In genomic region chr11:9796276-9796675, GRCh38 we compare ENCODE assay signal across 21 cellular contexts.
DNase-seq lines count a peak whose midpoint lies in the region; ATAC-seq and TF ChIP-seq lines count a peak whose summit lies in the region.
"Had no signal": no experiment of that assay in that cellular context is flagged by ENCODE, and none has a peak within 500 bp of the region (broad histone marks: within the 10 kb centered on the region; RNA-seq: fewer than 3 reads in every experiment).

No MANE protein-coding gene starts in this region.

- no peak overlapping the region for H3K4ac ChIP-seq in mesenchymal stem cell (ENCODE audit: low read depth in 1 of 2, low read length in 2 of 2)

- no peak overlapping the region for H3K4me2 ChIP-seq in mesenchymal stem cell (ENCODE audit: low read length, poor library complexity, severe bottlenecking)
- H3K4me2 ChIP-seq: KMS-11, PC-9 had no signal

- no peak overlapping the region for H3K14ac ChIP-seq in mesenchymal stem cell (ENCODE audit: low read length in 2 of 2)

- no peaks in the 10 kb centered on the region for H3K4me1 Mint-ChIP-seq in CD4-positive, CD25-positive, alpha-beta regulatory T cell
- H3K4me1 Mint-ChIP-seq in activated T-helper 17 cell treated with anti-CD3 and anti-CD28 coated beads, Interleukin-2, amount 50 U/mL, for 72 hours, result no peaks in the 10 kb centered on the region
- peaks cover 6% of the 10 kb centered on the region for H3K4me1 Mint-ChIP-seq in activated naive CD4-positive, alpha-beta T cell treated with anti-CD3 and anti-CD28 coated beads for 36 hours (ENCODE audit: low read depth)
- H3K4me1 Mint-ChIP-seq in activated naive CD4-positive, alpha-beta T cell treated with anti-CD3 and anti-CD28 coated beads, Interleukin-2, amount 10 ng/mL, durations not matched to agents 7 days and 5 days, result no peaks in the 10 kb centered on the region

- H3K79me1 ChIP-seq in mesenchymal stem cell (replicated peaks; ENCODE audit: low read length, poor library complexity, severe bottlenecking), result peaks cover 3% of the 10 kb centered on the region

- no peak overlapping the region for H2AK5ac ChIP-seq in mesenchymal stem cell (ENCODE audit: low read length, severe bottlenecking)

- no peak overlapping the region for H2AFZ ChIP-seq in mesenchymal stem cell (ENCODE audit: low read depth, low read length)
- H2AFZ ChIP-seq: PC-9 had no signal

- H3K4me3 ChIP-seq in CD4-positive, CD25-positive, alpha-beta regulatory T cell (ENCODE audit: low read depth, low read length), result no peak overlapping the region
- no peak overlapping the region for H3K4me3 ChIP-seq in mesenchymal stem cell (ENCODE audit: insufficient read depth in 1 of 2, low read depth in 1 of 2, low read length in 2 of 2)
- no peak overlapping the region for H3K4me3 ChIP-seq in suprapubic skin
- H3K4me3 ChIP-seq in brain microvascular endothelial cell (ENCODE audit: low read depth, low read length), result no peak overlapping the region
- H3K4me3 ChIP-seq: PC-9 had no signal

- no peak overlapping the region for H2BK12ac ChIP-seq in mesenchymal stem cell (ENCODE audit: low read length in 2 of 2)

- H4K8ac ChIP-seq in mesenchymal stem cell (ENCODE audit: low read length), result no peak overlapping the region

- no peak overlapping the region for H3K27ac ChIP-seq in CD4-positive, CD25-positive, alpha-beta regulatory T cell (ENCODE audit: insufficient read depth, low read length, poor library complexity, severe bottlenecking)
- H3K27ac ChIP-seq in mesenchymal stem cell (ENCODE audit: low read length, poor library complexity, severe bottlenecking), result no peak overlapping the region
- peak overlapping the region; percentile 43 for H3K27ac ChIP-seq in suprapubic skin
- no peak overlapping the region for H3K27ac ChIP-seq in brain microvascular endothelial cell
- H3K27ac ChIP-seq: C4-2B, KMS-11, PC-9, RWPE1 had no signal

- H3K9ac ChIP-seq in mesenchymal stem cell (ENCODE audit: low read length), result peak overlapping the region; percentile 56
- H3K9ac ChIP-seq: KMS-11 had no signal

- intact Hi-C loops in activated naive CD4-positive, alpha-beta T cell treated with anti-CD3 and anti-CD28 coated beads for 36 hours (cut with micrococcal nuclease), result no loop called here
- intact Hi-C loops in left ventricle myocardium superior (cut with micrococcal nuclease), result no loop called here

- no peak overlapping the region for H2BK5ac ChIP-seq in mesenchymal stem cell (ENCODE audit: low read depth, low read length, poor library complexity, severe bottlenecking)

- CTCF ChIA-PET in activated naive CD4-positive, alpha-beta T cell treated with anti-CD3 and anti-CD28 coated beads for 36 hours (lab: Charles Lee), result no interaction called here
- CTCF ChIA-PET in activated naive CD4-positive, alpha-beta T cell treated with anti-CD3 and anti-CD28 coated beads, Interleukin-2, amount 10 ng/mL, durations not matched to agents 7 days and 5 days (lab: Charles Lee), result interaction anchor here (1.5 kb wide), 2 partner anchors 173 to 511 kb away, joined by 3 to 4 read pairs; no protein-coding TSS in a partner anchor

- no peaks in the 10 kb centered on the region for H3K4me1 ChIP-seq in CD4-positive, CD25-positive, alpha-beta regulatory T cell (ENCODE audit: control insufficient read depth, insufficient read depth, low read length, poor library complexity, severe bottlenecking)
- H3K4me1 ChIP-seq in mesenchymal stem cell (ENCODE audit: control insufficient read depth, insufficient read depth, low read depth, low read length) (no peaks in the 10 kb centered on the region), suprapubic skin (peaks cover under 1% of the 10 kb centered on the region)

- H3K18ac ChIP-seq in mesenchymal stem cell (ENCODE audit: low read depth in 1 of 2, low read length in 2 of 2), result no peak overlapping the region

- TF ChIP-seq CTCF in suprapubic skin (IDR thresholded peaks at IDR 0.05) (no peak), brain microvascular endothelial cell (IDR thresholded peaks at IDR 0.05; ENCODE audit: low read depth, low read length, missing control alignments) (no peak)

- no peaks in the 10 kb centered on the region for H3K9me3 Mint-ChIP-seq in CD4-positive, CD25-positive, alpha-beta regulatory T cell
- no peaks in the 10 kb centered on the region for H3K9me3 Mint-ChIP-seq in activated T-helper 17 cell treated with anti-CD3 and anti-CD28 coated beads, Interleukin-2, amount 50 U/mL, for 72 hours
- no peaks in the 10 kb centered on the region for H3K9me3 Mint-ChIP-seq in activated naive CD4-positive, alpha-beta T cell treated with anti-CD3 and anti-CD28 coated beads for 36 hours
- H3K9me3 Mint-ChIP-seq in activated naive CD4-positive, alpha-beta T cell treated with anti-CD3 and anti-CD28 coated beads, Interleukin-2, amount 10 ng/mL, durations not matched to agents 7 days and 5 days, result no peaks in the 10 kb centered on the region

- DNase-seq in CD4-positive, CD25-positive, alpha-beta regulatory T cell, result no peak
- no peak for DNase-seq in mesenchymal stem cell
- DNase-seq in suprapubic skin (ENCODE audit: low spot score in 2 of 2), result no peak
- DNase-seq in activated naive CD4-positive, alpha-beta T cell treated with anti-CD3 and anti-CD28 coated beads for 36 hours, result no peak
- no peak for DNase-seq in left ventricle myocardium superior
- DNase-seq in activated naive CD4-positive, alpha-beta T cell treated with anti-CD3 and anti-CD28 coated beads, Interleukin-2, amount 10 ng/mL, durations not matched to agents 7 days and 5 days, result no peak
- no peak for DNase-seq in brain microvascular endothelial cell
- DNase-seq: DMS79, GOT3, HCEC 1CT, NCI-H1092 treated with DMSO at 0.1 percent for 48 hours, NCI-H2029 treated with DMSO at 0.1 percent for 48 hours, NCI-H226, NCI-H510A treated with DMSO at 0.1 percent for 48 hours, NCI-H748 treated with DMSO at 0.1 percent for 48 hours, PC-9, SHP77 treated with DMSO at 0.1 percent for 48 hours had no signal

- in situ Hi-C loops in brain microvascular endothelial cell (cut with HindIII; ENCODE audit: low pct_ligation_motif_present, low sequenced_read_pairs), result no loop called here

- H3K27ac Mint-ChIP-seq in CD4-positive, CD25-positive, alpha-beta regulatory T cell, result peak overlapping the region in 2 of 3 donors; percentile 26 to 33
- H3K27ac Mint-ChIP-seq in activated T-helper 17 cell treated with anti-CD3 and anti-CD28 coated beads, Interleukin-2, amount 50 U/mL, for 72 hours, result peak overlapping the region; percentile 1
- no peak overlapping the region for H3K27ac Mint-ChIP-seq in activated naive CD4-positive, alpha-beta T cell treated with anti-CD3 and anti-CD28 coated beads for 36 hours
- no peak overlapping the region for H3K27ac Mint-ChIP-seq in activated naive CD4-positive, alpha-beta T cell treated with anti-CD3 and anti-CD28 coated beads, Interleukin-2, amount 10 ng/mL, durations not matched to agents 7 days and 5 days

- TF ChIP-seq POLR2A in suprapubic skin (IDR thresholded peaks at IDR 0.05), result no peak

- no peak overlapping the region for H4K91ac ChIP-seq in mesenchymal stem cell (ENCODE audit: low read length)

- 100% methylated on average over 1 of the region's 1 CpG for WGBS in mesenchymal stem cell
- 84% methylated on average over 1 of the region's 1 CpG for WGBS in suprapubic skin

- H3K27me3 ChIP-seq in CD4-positive, CD25-positive, alpha-beta regulatory T cell (ENCODE audit: control insufficient read depth, insufficient read depth, low read length), result no peaks in the 10 kb centered on the region
- H3K27me3 ChIP-seq in mesenchymal stem cell (ENCODE audit: control insufficient read depth in 1 of 2, insufficient read depth in 1 of 2, low read length in 2 of 2) (no peaks in the 10 kb centered on the region), suprapubic skin (no peaks in the 10 kb centered on the region), brain microvascular endothelial cell (replicated peaks) (no peaks in the 10 kb centered on the region)

- TF ChIP-seq EP300 in suprapubic skin (IDR thresholded peaks at IDR 0.05), result no peak

- no peak for ATAC-seq in CD4-positive, CD25-positive, alpha-beta regulatory T cell (ENCODE audit: low read depth in 2 of 2)
- no peak for ATAC-seq in activated T-helper 17 cell treated with anti-CD3 and anti-CD28 coated beads, Interleukin-2, amount 50 U/mL, for 72 hours (replicated peaks)
- no peak for ATAC-seq in left ventricle myocardium superior

- no peaks in the 10 kb centered on the region for H3K9me3 ChIP-seq in CD4-positive, CD25-positive, alpha-beta regulatory T cell (ENCODE audit: control insufficient read depth in 2 of 2, low read length in 2 of 2)
- H3K9me3 ChIP-seq in mesenchymal stem cell (ENCODE audit: control insufficient read depth, low read length) (no peaks in the 10 kb centered on the region), suprapubic skin (no peaks in the 10 kb centered on the region)

- no peaks in the 10 kb centered on the region for H3K27me3 Mint-ChIP-seq in CD4-positive, CD25-positive, alpha-beta regulatory T cell
- H3K27me3 Mint-ChIP-seq in activated T-helper 17 cell treated with anti-CD3 and anti-CD28 coated beads, Interleukin-2, amount 50 U/mL, for 72 hours, result no peaks in the 10 kb centered on the region
- H3K27me3 Mint-ChIP-seq in activated naive CD4-positive, alpha-beta T cell treated with anti-CD3 and anti-CD28 coated beads for 36 hours (ENCODE audit: low read depth), result no peaks in the 10 kb centered on the region
- H3K27me3 Mint-ChIP-seq in activated naive CD4-positive, alpha-beta T cell treated with anti-CD3 and anti-CD28 coated beads, Interleukin-2, amount 10 ng/mL, durations not matched to agents 7 days and 5 days, result no peaks in the 10 kb centered on the region

- peaks cover 8% of the 10 kb centered on the region for H3K36me3 Mint-ChIP-seq in CD4-positive, CD25-positive, alpha-beta regulatory T cell
- no peaks in the 10 kb centered on the region for H3K36me3 Mint-ChIP-seq in activated T-helper 17 cell treated with anti-CD3 and anti-CD28 coated beads, Interleukin-2, amount 50 U/mL, for 72 hours (ENCODE audit: low read depth)
- peaks cover 2% of the 10 kb centered on the region for H3K36me3 Mint-ChIP-seq in activated naive CD4-positive, alpha-beta T cell treated with anti-CD3 and anti-CD28 coated beads for 36 hours (ENCODE audit: low read depth)
- no peaks in the 10 kb centered on the region for H3K36me3 Mint-ChIP-seq in activated naive CD4-positive, alpha-beta T cell treated with anti-CD3 and anti-CD28 coated beads, Interleukin-2, amount 10 ng/mL, durations not matched to agents 7 days and 5 days

- no peak overlapping the region for H2BK120ac ChIP-seq in mesenchymal stem cell (ENCODE audit: low read depth, low read length)

- no peaks in the 10 kb centered on the region for H3K36me3 ChIP-seq in CD4-positive, CD25-positive, alpha-beta regulatory T cell (ENCODE audit: control insufficient read depth, insufficient read depth, low read length)
- H3K36me3 ChIP-seq in mesenchymal stem cell (ENCODE audit: control insufficient read depth in 1 of 2, insufficient read depth in 2 of 2, low read depth in 1 of 2, low read length in 2 of 2), result peaks cover 8 to 50% of the 10 kb centered on the region in 2 experiments
- no peaks in the 10 kb centered on the region for H3K36me3 ChIP-seq in suprapubic skin
- H3K36me3 ChIP-seq in brain microvascular endothelial cell (replicated peaks), result no peaks in the 10 kb centered on the region

- no peak overlapping the region for H3K23ac ChIP-seq in mesenchymal stem cell (ENCODE audit: low read length in 2 of 2)

- H2BK15ac ChIP-seq in mesenchymal stem cell (ENCODE audit: low read depth, poor library complexity, severe bottlenecking), result no peak overlapping the region

- H3K4me3 Mint-ChIP-seq in CD4-positive, CD25-positive, alpha-beta regulatory T cell, result no peak overlapping the region
- no peak overlapping the region for H3K4me3 Mint-ChIP-seq in activated T-helper 17 cell treated with anti-CD3 and anti-CD28 coated beads, Interleukin-2, amount 50 U/mL, for 72 hours
- H3K4me3 Mint-ChIP-seq in activated naive CD4-positive, alpha-beta T cell treated with anti-CD3 and anti-CD28 coated beads for 36 hours, result no peak overlapping the region
- H3K4me3 Mint-ChIP-seq in activated naive CD4-positive, alpha-beta T cell treated with anti-CD3 and anti-CD28 coated beads, Interleukin-2, amount 10 ng/mL, durations not matched to agents 7 days and 5 days, result no peak overlapping the region

Comparison
In these comparisons a context has a peak if more than half of its experiments do, and no peak if none do; other contexts are left out.
1. H3K27ac Mint-ChIP-seq: peak in CD4-positive, CD25-positive, alpha-beta regulatory T cell (2 of 3) and activated T-helper 17 cell treated with anti-CD3 and anti-CD28 coated beads, Interleukin-2, amount 50 U/mL, for 72 hours (single experiment); none in activated naive CD4-positive, alpha-beta T cell treated with anti-CD3 and anti-CD28 coated beads for 36 hours (single experiment) and activated naive CD4-positive, alpha-beta T cell treated with anti-CD3 and anti-CD28 coated beads, Interleukin-2, amount 10 ng/mL, durations not matched to agents 7 days and 5 days (single experiment).